ENCODE assay signal across 8 cellular contexts in genomic region chr2:25822190-25823117, GRCh38. TPM values are rescaled to one million over a fixed set of nuclear protein-coding genes. Genes with fewer than 3 reads are reported as not detected.
DNase-seq lines count a peak whose midpoint lies in the region; ATAC-seq, FAIRE-seq and TF ChIP-seq lines count a peak whose summit lies in the region.

No MANE protein-coding gene starts in this region.

- TF ChIP-seq CTCF in bronchial epithelial cell (IDR thresholded peaks at IDR 0.05; ENCODE audit: insufficient read depth, low read length, severe bottlenecking) (peak; percentile 4), lower lobe of right lung (IDR thresholded peaks at IDR 0.05) (no peak)

- H3K27ac ChIP-seq in lower lobe of right lung, result peak overlapping the region; percentile 28

- no peaks in the 10 kb centered on the region for H3K27me3 ChIP-seq in bronchial epithelial cell (ENCODE audit: control insufficient read depth, insufficient read depth, low read length)
- H3K27me3 ChIP-seq in lower lobe of right lung (ENCODE audit: low read depth), result no peaks in the 10 kb centered on the region

- peak overlapping the region; percentile 21 for H3K4me3 ChIP-seq in bronchial epithelial cell (ENCODE audit: low read depth, low read length)
- peak overlapping the region; percentile 30 for H3K4me3 ChIP-seq in lower lobe of right lung

- H3K4me1 ChIP-seq in ES-I3 (ENCODE audit: insufficient read depth, low read length) (0 out of 2 replicates have a peak, but pooled peaks cover 4% of the 10 kb centered on the region), lower lobe of right lung (no peaks in the 10 kb centered on the region)

- intact Hi-C loops in lower lobe of right lung (cut with DNase I), result no loop called here

- DNase-seq in activated CD4-positive, alpha-beta T cell treated with anti-CD3 and anti-CD28 coated beads for 24 hours (ENCODE audit: low read depth in 2 of 2), result peak; percentile 32 to 38
- DNase-seq in bronchial epithelial cell (ENCODE audit: low read depth) (peak; percentile 26), lower lobe of right lung (peak; percentile 58), HPDE6-E6E7 (ENCODE audit: extremely low spot score) (no peak), COLO668 (lab: John Stamatoyannopoulos, UW; ENCODE audit: unreplicated experiment) (no peak)
- DNase-seq in stimulated activated CD8-positive, alpha-beta memory T cell treated with anti-CD3 and anti-CD28 coated beads, Interleukin-2, amount 100 ng/mL, for 1 hour (ENCODE audit: low read depth in 2 of 2), result peak; percentile 23 to 26

- H3K36me3 ChIP-seq in ES-I3 (ENCODE audit: insufficient read depth, low read length), result no peaks in the 10 kb centered on the region; the same call in 1 of the 2 replicates
- no peaks in the 10 kb centered on the region for H3K36me3 ChIP-seq in bronchial epithelial cell (ENCODE audit: control insufficient read depth, insufficient read depth, low read length)
- H3K36me3 ChIP-seq in lower lobe of right lung, result no peaks in the 10 kb centered on the region

- ATAC-seq in lower lobe of right lung (peak; percentile 76 to 87), GM21515 (IDR thresholded peaks at IDR 0.05; ENCODE audit: unreplicated experiment) (no peak)

- H3K9ac ChIP-seq in ES-I3 (ENCODE audit: low read depth, low read length), result peak overlapping the region; percentile 50; the same call in 1 of the 2 replicates

- H3K9me3 ChIP-seq in ES-I3 (ENCODE audit: control insufficient read depth, insufficient read depth, low read length) (no peaks in the 10 kb centered on the region), lower lobe of right lung (no peaks in the 10 kb centered on the region)

- peak; percentile 93 for FAIRE-seq in bronchial epithelial cell (lab: Jason Lieb, UNC)

RNA-seq across cellular contexts. Expression of gene ASXL2, which starts 55.8 kb away (rescaled TPM):
- total RNA-seq in bronchial epithelial cell, result 4.2 and 6.3 TPM in 2 replicates
- 39.3 TPM for total RNA-seq in lower lobe of right lung

Comparison
In these comparisons a context has a peak if more than half of its experiments do, and no peak if none do; other contexts are left out.
1. DNase-seq: peak in activated CD4-positive, alpha-beta T cell treated with anti-CD3 and anti-CD28 coated beads for 24 hours (2 of 2), bronchial epithelial cell (single experiment), lower lobe of right lung (single experiment) and stimulated activated CD8-positive, alpha-beta memory T cell treated with anti-CD3 and anti-CD28 coated beads, Interleukin-2, amount 100 ng/mL, for 1 hour (2 of 2); none in HPDE6-E6E7 (single experiment) and COLO668 (single experiment).